12 cellular contexts compared by ENCODE assay signal in genomic region chr13:113726961-113727411, GRCh38. TPM values are rescaled to one million over a fixed set of nuclear protein-coding genes. Genes with fewer than 3 reads are reported as not detected.
A peak's percentile ranks its signal among the peaks of the same experiment; 100 is the strongest.
DNase-seq lines count a peak whose midpoint lies in the region; ATAC-seq and TF ChIP-seq lines count a peak whose summit lies in the region.
"Had no signal": no experiment of that assay in that cellular context is flagged by ENCODE, and none has a peak within 500 bp of the region (broad histone marks: within the 10 kb centered on the region; RNA-seq: fewer than 3 reads in every experiment).

No MANE protein-coding gene starts in this region.

- peaks cover 9% of the 10 kb centered on the region for H3K9me3 ChIP-seq in WERI-Rb-1 (ENCODE audit: severe bottlenecking)
- no peaks in the 10 kb centered on the region for H3K9me3 ChIP-seq in upper lobe of right lung

- H3K4me3 ChIP-seq in WERI-Rb-1 (ENCODE audit: low read depth, low read length) (peak overlapping the region; percentile 41), upper lobe of right lung (no peak overlapping the region)
- H3K4me3 ChIP-seq: K562 had no signal

- ATAC-seq in left ventricle myocardium superior = no peak
- ATAC-seq in upper lobe of right lung = no peak

- no peak for DNase-seq in activated naive CD4-positive, alpha-beta T cell treated with anti-CD3 and anti-CD28 coated beads, Interleukin-2, amount 10 ng/mL, durations not matched to agents 7 days and 5 days
- no peak for DNase-seq in activated naive CD4-positive, alpha-beta T cell treated with Interleukin-2 at 50 U/mL for 16 hours
- DNase-seq in WERI-Rb-1 = peak; percentile 50
- DNase-seq in left ventricle myocardium superior = peak; percentile 30
- DNase-seq in upper lobe of right lung = peak; percentile 62
- no peak for DNase-seq in HEK293T (ENCODE audit: extremely low spot score)
- DNase-seq in NCI-H2081 (lab: John Stamatoyannopoulos, UW) = no peak
- no peak for DNase-seq in dedifferentiated amniotic fluid mesenchymal stem cell (ENCODE audit: extremely low spot score)
- DNase-seq: effector CD8-positive, alpha-beta T cell had no signal

- CTCF ChIA-PET in activated naive CD4-positive, alpha-beta T cell treated with anti-CD3 and anti-CD28 coated beads, Interleukin-2, amount 10 ng/mL, durations not matched to agents 7 days and 5 days (lab: Charles Lee) = no interaction called here
- CTCF ChIA-PET in HEK293T (lab: Yijun Ruan, JAX) = no interaction called here

- peaks cover 9% of the 10 kb centered on the region for H3K4me1 Mint-ChIP-seq in activated naive CD4-positive, alpha-beta T cell treated with anti-CD3 and anti-CD28 coated beads, Interleukin-2, amount 10 ng/mL, durations not matched to agents 7 days and 5 days

- H3K27ac ChIP-seq in WERI-Rb-1 (peak overlapping the region; percentile 82), upper lobe of right lung (no peak overlapping the region)

- TF ChIP-seq CTCF in WERI-Rb-1 (IDR thresholded peaks at IDR 0.05; ENCODE audit: low read depth, low read length) (peak; percentile 39; the same call in 1 of the 2 replicates), upper lobe of right lung (IDR thresholded peaks at IDR 0.05) (no peak)

- H3K27me3 ChIP-seq in WERI-Rb-1 (ENCODE audit: insufficient read depth, low read depth, severe bottlenecking) = no peaks in the 10 kb centered on the region
- no peaks in the 10 kb centered on the region for H3K27me3 ChIP-seq in upper lobe of right lung

- H3K27ac Mint-ChIP-seq in activated naive CD4-positive, alpha-beta T cell treated with anti-CD3 and anti-CD28 coated beads, Interleukin-2, amount 10 ng/mL, durations not matched to agents 7 days and 5 days = peak overlapping the region; percentile 55

- peaks cover 9% of the 10 kb centered on the region for H3K4me1 ChIP-seq in upper lobe of right lung

- POLR2A ChIA-PET in HEK293T (lab: Yijun Ruan, JAX) = no interaction called here

- peaks cover 50% of the 10 kb centered on the region for H3K27me3 Mint-ChIP-seq in activated naive CD4-positive, alpha-beta T cell treated with anti-CD3 and anti-CD28 coated beads, Interleukin-2, amount 10 ng/mL, durations not matched to agents 7 days and 5 days

- H3K36me3 ChIP-seq in WERI-Rb-1 (peaks cover 24% of the 10 kb centered on the region), upper lobe of right lung (no peaks in the 10 kb centered on the region)
- H3K36me3 ChIP-seq: left lung had no signal

- intact Hi-C loops in left ventricle myocardium superior (cut with micrococcal nuclease) (no loop called here), upper lobe of right lung (cut with DNase I) (no loop called here)

- peaks cover 9% of the 10 kb centered on the region for H3K9me3 Mint-ChIP-seq in activated naive CD4-positive, alpha-beta T cell treated with anti-CD3 and anti-CD28 coated beads, Interleukin-2, amount 10 ng/mL, durations not matched to agents 7 days and 5 days

- H3K36me3 Mint-ChIP-seq in activated naive CD4-positive, alpha-beta T cell treated with anti-CD3 and anti-CD28 coated beads, Interleukin-2, amount 10 ng/mL, durations not matched to agents 7 days and 5 days = no peaks in the 10 kb centered on the region

- peak overlapping the region; percentile 43 for H3K4me3 Mint-ChIP-seq in activated naive CD4-positive, alpha-beta T cell treated with anti-CD3 and anti-CD28 coated beads, Interleukin-2, amount 10 ng/mL, durations not matched to agents 7 days and 5 days

TF ChIP-seq in HEK293T, 16 proteins besides CTCF, POLR2A, EP300 and RAD21:
- no peak for TF ChIP-seq SUZ12 (IDR thresholded peaks at IDR 0.05)
- TF ChIP-seq SP1 (IDR thresholded peaks at IDR 0.05) = no peak
- no peak for TF ChIP-seq L3MBTL2 (conservative IDR thresholded peaks at IDR 0.05)
- TF ChIP-seq FOXA1 (IDR thresholded peaks at IDR 0.05) = no peak
- no peak for TF ChIP-seq FOXK2 (IDR thresholded peaks at IDR 0.05)
- TF ChIP-seq TARDBP (IDR thresholded peaks at IDR 0.05) = no peak
- no peak for TF ChIP-seq BHLHE40 (IDR thresholded peaks at IDR 0.05; ENCODE audit: borderline replicate concordance)
- TF ChIP-seq ZNF384 (IDR thresholded peaks at IDR 0.05) = no peak
- TF ChIP-seq FOXM1 (IDR thresholded peaks at IDR 0.05; ENCODE audit: borderline replicate concordance) = no peak
- no peak for TF ChIP-seq CTBP1 (IDR thresholded peaks at IDR 0.05; ENCODE audit: borderline replicate concordance)
- no peak for TF ChIP-seq ELF4 (IDR thresholded peaks at IDR 0.05)
- no peak for TF ChIP-seq HDGF (IDR thresholded peaks at IDR 0.05; ENCODE audit: borderline replicate concordance)
- TF ChIP-seq LEF1 (IDR thresholded peaks at IDR 0.05; ENCODE audit: borderline replicate concordance) = no peak
- TF ChIP-seq ARNT (IDR thresholded peaks at IDR 0.05) = no peak
- no peak for TF ChIP-seq PKNOX1 (IDR thresholded peaks at IDR 0.05)
- TF ChIP-seq NFRKB (IDR thresholded peaks at IDR 0.05) = no peak

RNA-seq across cellular contexts. Expression of gene TMEM255B, which starts 32.0 kb away (rescaled TPM):
- total RNA-seq in left ventricle myocardium superior (12.1 TPM), upper lobe of right lung (43.6 TPM)

RNA-seq across cellular contexts. Expression of gene GRK1, which starts 60.0 kb away (rescaled TPM):
- 0.42 TPM for total RNA-seq in left ventricle myocardium superior
- total RNA-seq in upper lobe of right lung = 0.09 TPM
- total RNA-seq: subcutaneous adipose tissue had no signal

Comparison
In these comparisons a context has a peak if more than half of its experiments do, and no peak if none do; other contexts are left out.
1. DNase-seq: peak in WERI-Rb-1 (single experiment), left ventricle myocardium superior (single experiment) and upper lobe of right lung (single experiment); none in activated naive CD4-positive, alpha-beta T cell treated with anti-CD3 and anti-CD28 coated beads, Interleukin-2, amount 10 ng/mL, durations not matched to agents 7 days and 5 days (single experiment), activated naive CD4-positive, alpha-beta T cell treated with Interleukin-2 at 50 U/mL for 16 hours (single experiment), HEK293T (single experiment), NCI-H2081 (0 of 2) and dedifferentiated amniotic fluid mesenchymal stem cell (single experiment).